In the genomic region with DNA sequence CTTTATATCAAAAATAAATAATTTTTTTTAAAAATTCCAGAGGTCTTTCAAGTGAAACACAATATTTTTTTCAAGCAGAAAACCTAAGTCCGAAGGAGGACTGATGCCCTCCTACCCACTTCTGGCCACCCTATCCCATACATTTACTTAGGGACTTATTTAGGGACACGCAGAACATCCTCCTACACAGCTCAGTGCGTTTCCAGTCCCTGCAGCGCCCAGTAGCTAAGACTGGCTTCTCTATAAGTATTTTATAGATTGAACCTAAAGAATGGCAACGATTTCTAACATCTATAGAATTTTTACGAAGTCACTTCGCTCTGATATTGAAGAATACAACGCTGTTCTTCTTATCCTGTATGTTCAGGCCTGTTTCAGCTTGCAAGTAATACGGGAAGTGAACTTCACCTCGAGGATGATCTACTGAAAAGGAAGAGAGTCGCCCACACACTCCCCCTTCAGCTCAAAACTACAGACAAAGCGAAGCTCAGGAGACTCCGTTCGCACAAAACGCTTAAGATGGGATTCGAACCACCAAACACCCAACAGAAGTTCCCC, we compare ENCODE assay signal across 1 cellular context.
TF ChIP-seq lines count a peak whose summit lies in the region.

No MANE protein-coding gene starts in this region.

TF ChIP-seq in HepG2, 621 proteins besides CTCF, POLR2A, EP300 and RAD21:
- TF ChIP-seq ZNF20 (CRISPR knock-in tag; IDR thresholded peaks at IDR 0.05), result 0 out of 2 replicates have a peak, but pooled peaks have one; percentile 12
- TF ChIP-seq NR0B2 (CRISPR knock-in tag; IDR thresholded peaks at IDR 0.05), result no peak
- peak; percentile 53; the same call in 1 of the 2 replicates for TF ChIP-seq ZNF331 (CRISPR knock-in tag; IDR thresholded peaks at IDR 0.05)
- 0 out of 2 replicates have a peak, but pooled peaks have one; percentile 4 for TF ChIP-seq ZNF619 (CRISPR knock-in tag; IDR thresholded peaks at IDR 0.05)
- TF ChIP-seq, protein P1, sequence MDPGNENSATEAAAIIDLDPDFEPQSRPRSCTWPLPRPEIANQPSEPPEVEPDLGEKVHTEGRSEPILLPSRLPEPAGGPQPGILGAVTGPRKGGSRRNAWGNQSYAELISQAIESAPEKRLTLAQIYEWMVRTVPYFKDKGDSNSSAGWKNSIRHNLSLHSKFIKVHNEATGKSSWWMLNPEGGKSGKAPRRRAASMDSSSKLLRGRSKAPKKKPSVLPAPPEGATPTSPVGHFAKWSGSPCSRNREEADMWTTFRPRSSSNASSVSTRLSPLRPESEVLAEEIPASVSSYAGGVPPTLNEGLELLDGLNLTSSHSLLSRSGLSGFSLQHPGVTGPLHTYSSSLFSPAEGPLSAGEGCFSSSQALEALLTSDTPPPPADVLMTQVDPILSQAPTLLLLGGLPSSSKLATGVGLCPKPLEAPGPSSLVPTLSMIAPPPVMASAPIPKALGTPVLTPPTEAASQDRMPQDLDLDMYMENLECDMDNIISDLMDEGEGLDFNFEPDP (CRISPR knock-in tag; conservative IDR thresholded peaks at IDR 0.05), result no peak
- TF ChIP-seq, protein P2, sequence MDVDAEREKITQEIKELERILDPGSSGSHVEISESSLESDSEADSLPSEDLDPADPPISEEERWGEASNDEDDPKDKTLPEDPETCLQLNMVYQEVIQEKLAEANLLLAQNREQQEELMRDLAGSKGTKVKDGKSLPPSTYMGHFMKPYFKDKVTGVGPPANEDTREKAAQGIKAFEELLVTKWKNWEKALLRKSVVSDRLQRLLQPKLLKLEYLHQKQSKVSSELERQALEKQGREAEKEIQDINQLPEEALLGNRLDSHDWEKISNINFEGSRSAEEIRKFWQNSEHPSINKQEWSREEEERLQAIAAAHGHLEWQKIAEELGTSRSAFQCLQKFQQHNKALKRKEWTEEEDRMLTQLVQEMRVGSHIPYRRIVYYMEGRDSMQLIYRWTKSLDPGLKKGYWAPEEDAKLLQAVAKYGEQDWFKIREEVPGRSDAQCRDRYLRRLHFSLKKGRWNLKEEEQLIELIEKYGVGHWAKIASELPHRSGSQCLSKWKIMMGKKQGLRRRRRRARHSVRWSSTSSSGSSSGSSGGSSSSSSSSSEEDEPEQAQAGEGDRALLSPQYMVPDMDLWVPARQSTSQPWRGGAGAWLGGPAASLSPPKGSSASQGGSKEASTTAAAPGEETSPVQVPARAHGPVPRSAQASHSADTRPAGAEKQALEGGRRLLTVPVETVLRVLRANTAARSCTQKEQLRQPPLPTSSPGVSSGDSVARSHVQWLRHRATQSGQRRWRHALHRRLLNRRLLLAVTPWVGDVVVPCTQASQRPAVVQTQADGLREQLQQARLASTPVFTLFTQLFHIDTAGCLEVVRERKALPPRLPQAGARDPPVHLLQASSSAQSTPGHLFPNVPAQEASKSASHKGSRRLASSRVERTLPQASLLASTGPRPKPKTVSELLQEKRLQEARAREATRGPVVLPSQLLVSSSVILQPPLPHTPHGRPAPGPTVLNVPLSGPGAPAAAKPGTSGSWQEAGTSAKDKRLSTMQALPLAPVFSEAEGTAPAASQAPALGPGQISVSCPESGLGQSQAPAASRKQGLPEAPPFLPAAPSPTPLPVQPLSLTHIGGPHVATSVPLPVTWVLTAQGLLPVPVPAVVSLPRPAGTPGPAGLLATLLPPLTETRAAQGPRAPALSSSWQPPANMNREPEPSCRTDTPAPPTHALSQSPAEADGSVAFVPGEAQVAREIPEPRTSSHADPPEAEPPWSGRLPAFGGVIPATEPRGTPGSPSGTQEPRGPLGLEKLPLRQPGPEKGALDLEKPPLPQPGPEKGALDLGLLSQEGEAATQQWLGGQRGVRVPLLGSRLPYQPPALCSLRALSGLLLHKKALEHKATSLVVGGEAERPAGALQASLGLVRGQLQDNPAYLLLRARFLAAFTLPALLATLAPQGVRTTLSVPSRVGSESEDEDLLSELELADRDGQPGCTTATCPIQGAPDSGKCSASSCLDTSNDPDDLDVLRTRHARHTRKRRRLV (CRISPR knock-in tag; IDR thresholded peaks at IDR 0.05), result 0 out of 2 replicates have a peak, but pooled peaks have one; percentile 31
- TF ChIP-seq TGIF2 (CRISPR knock-in tag; IDR thresholded peaks at IDR 0.05), result 0 out of 2 replicates have a peak, but pooled peaks have one; percentile 11
- TF ChIP-seq KMT2A (CRISPR knock-in tag; IDR thresholded peaks at IDR 0.05), result 0 out of 2 replicates have a peak, but pooled peaks have one; percentile 37
- peak; percentile 36 for TF ChIP-seq ZSCAN9 (CRISPR knock-in tag; IDR thresholded peaks at IDR 0.05; ENCODE audit: borderline replicate concordance)
- 0 out of 2 replicates have a peak, but pooled peaks have one; percentile 58 for TF ChIP-seq RCOR2 (CRISPR knock-in tag; IDR thresholded peaks at IDR 0.05)
- TF ChIP-seq ZNF598 (CRISPR knock-in tag; IDR thresholded peaks at IDR 0.05; ENCODE audit: borderline replicate concordance), result no peak
- TF ChIP-seq SNAPC2 (CRISPR knock-in tag; IDR thresholded peaks at IDR 0.05), result 0 out of 2 replicates have a peak, but pooled peaks have one; percentile 45
- no peak for TF ChIP-seq LCORL (IDR thresholded peaks at IDR 0.05)
- TF ChIP-seq LCORL (CRISPR knock-in tag; IDR thresholded peaks at IDR 0.05), result 0 out of 2 replicates have a peak, but pooled peaks have one; percentile 4
- TF ChIP-seq ZNF772 (CRISPR knock-in tag; IDR thresholded peaks at IDR 0.05), result 0 out of 2 replicates have a peak, but pooled peaks have one; percentile 2
- 0 out of 2 replicates have a peak, but pooled peaks have one; percentile 69 for TF ChIP-seq KLF9 (CRISPR knock-in tag; IDR thresholded peaks at IDR 0.05; ENCODE audit: low read depth)
- TF ChIP-seq RFX5 (IDR thresholded peaks at IDR 0.05; ENCODE audit: low read depth, low read length), result no peak
- TF ChIP-seq EED (CRISPR knock-in tag; IDR thresholded peaks at IDR 0.05), result no peak
- peak; percentile 76; the same call in 1 of the 2 replicates for TF ChIP-seq ZMYM2 (CRISPR knock-in tag; IDR thresholded peaks at IDR 0.05)
- peak; percentile 65 for TF ChIP-seq ZMYM3 (CRISPR knock-in tag; IDR thresholded peaks at IDR 0.05)
- TF ChIP-seq NCOA2 (CRISPR knock-in tag; IDR thresholded peaks at IDR 0.05), result 0 out of 2 replicates have a peak, but pooled peaks have one; percentile 25
- 0 out of 2 replicates have a peak, but pooled peaks have one; percentile 25 for TF ChIP-seq ZNF761 (CRISPR knock-in tag; conservative IDR thresholded peaks at IDR 0.05)
- no peak for TF ChIP-seq ZBTB8A (CRISPR knock-in tag; IDR thresholded peaks at IDR 0.05; ENCODE audit: borderline replicate concordance, low read depth)
- TF ChIP-seq ZNF788 (CRISPR knock-in tag; IDR thresholded peaks at IDR 0.05; ENCODE audit: borderline replicate concordance), result 0 out of 2 replicates have a peak, but pooled peaks have one; percentile 37
- TF ChIP-seq ZSCAN31 (CRISPR knock-in tag; IDR thresholded peaks at IDR 0.05; ENCODE audit: low read depth), result peak; percentile 24; the same call in 1 of the 2 replicates
- TF ChIP-seq ATF3 (CRISPR knock-in tag; IDR thresholded peaks at IDR 0.05), result peak; percentile 89; the same call in 1 of the 2 replicates
- TF ChIP-seq SMAD9 (CRISPR knock-in tag; IDR thresholded peaks at IDR 0.05), result no peak
- no peak for TF ChIP-seq POLR2G (IDR thresholded peaks at IDR 0.05; ENCODE audit: low read depth, low read length)
- TF ChIP-seq ZBTB7B (CRISPR knock-in tag; IDR thresholded peaks at IDR 0.05), result 0 out of 2 replicates have a peak, but pooled peaks have one; percentile 33
- TF ChIP-seq ZNF781 (CRISPR knock-in tag; IDR thresholded peaks at IDR 0.05; ENCODE audit: borderline replicate concordance, not compliant biosample characterization), result peak; percentile 15
TF ChIP-seq in HepG2: peak in this region for 21.
